Comparison of ENCODE assay signal across 11 cellular contexts in the genomic region with DNA sequence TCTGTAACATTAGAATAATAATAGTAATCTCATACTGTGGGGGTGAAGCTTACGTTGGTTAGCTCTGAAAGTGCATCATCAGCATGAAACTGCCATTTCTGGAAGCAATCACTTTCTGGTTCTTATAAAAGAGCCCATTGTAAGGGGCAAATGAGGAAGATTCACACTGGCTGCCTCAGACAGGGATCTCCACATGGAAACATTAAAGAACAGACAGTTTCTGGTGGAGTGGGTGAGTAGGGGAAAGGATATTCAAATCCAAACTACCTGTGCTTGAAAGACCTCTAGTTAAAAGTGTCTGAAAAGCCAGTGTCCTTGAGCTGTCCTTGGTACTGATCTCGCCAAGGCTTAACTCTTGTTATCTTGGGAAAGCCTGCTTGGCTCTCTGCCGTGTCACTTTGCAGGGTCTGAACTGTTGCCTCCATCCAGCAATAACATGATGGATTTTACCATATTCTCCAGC. TPM values are rescaled to one million over a fixed set of nuclear protein-coding genes. Genes with fewer than 3 reads are reported as not detected.
DNase-seq lines count a peak whose midpoint lies in the region; ATAC-seq and TF ChIP-seq lines count a peak whose summit lies in the region.
"Had no signal": no experiment of that assay in that cellular context is flagged by ENCODE, and none has a peak within 500 bp of the region (broad histone marks: within the 10 kb centered on the region; RNA-seq: fewer than 3 reads in every experiment).

No MANE protein-coding gene starts in this region.

- ATAC-seq in HG02588 (IDR thresholded peaks at IDR 0.05; ENCODE audit: unreplicated experiment) (no peak), GM21381 (IDR thresholded peaks at IDR 0.05; ENCODE audit: unreplicated experiment) (no peak)

- peak; percentile 32 for DNase-seq in SIG-M5 treated with dmso at 0.1 percent for 504 hours (lab: John Stamatoyannopoulos, UW; ENCODE audit: unreplicated experiment)
- DNase-seq in SIG-M5 (lab: John Stamatoyannopoulos, UW): no peak
- DNase-seq in epidermal melanocyte (ENCODE audit: insufficient read length, low spot score): peak; percentile 45
- DNase-seq in pons (ENCODE audit: low spot score): peak; percentile 81
- no peak for DNase-seq in NCI-H1417 (lab: John Stamatoyannopoulos, UW)
- DNase-seq: GDM1; NCI-H510A; stimulated activated CD4-positive, alpha-beta T cell treated with anti-CD3 and anti-CD28 coated beads, Interleukin-4, amount 100 ng/mL, for 4 hours had no signal

TF ChIP-seq in PFSK-1, 5 proteins besides CTCF, POLR2A, EP300 and RAD21:
- no peak for TF ChIP-seq FOXP2 (optimal IDR thresholded peaks at IDR 0.05; ENCODE audit: borderline replicate concordance, extremely low read depth, extremely low read length, insufficient read depth)
- TF ChIP-seq, protein P1, sequence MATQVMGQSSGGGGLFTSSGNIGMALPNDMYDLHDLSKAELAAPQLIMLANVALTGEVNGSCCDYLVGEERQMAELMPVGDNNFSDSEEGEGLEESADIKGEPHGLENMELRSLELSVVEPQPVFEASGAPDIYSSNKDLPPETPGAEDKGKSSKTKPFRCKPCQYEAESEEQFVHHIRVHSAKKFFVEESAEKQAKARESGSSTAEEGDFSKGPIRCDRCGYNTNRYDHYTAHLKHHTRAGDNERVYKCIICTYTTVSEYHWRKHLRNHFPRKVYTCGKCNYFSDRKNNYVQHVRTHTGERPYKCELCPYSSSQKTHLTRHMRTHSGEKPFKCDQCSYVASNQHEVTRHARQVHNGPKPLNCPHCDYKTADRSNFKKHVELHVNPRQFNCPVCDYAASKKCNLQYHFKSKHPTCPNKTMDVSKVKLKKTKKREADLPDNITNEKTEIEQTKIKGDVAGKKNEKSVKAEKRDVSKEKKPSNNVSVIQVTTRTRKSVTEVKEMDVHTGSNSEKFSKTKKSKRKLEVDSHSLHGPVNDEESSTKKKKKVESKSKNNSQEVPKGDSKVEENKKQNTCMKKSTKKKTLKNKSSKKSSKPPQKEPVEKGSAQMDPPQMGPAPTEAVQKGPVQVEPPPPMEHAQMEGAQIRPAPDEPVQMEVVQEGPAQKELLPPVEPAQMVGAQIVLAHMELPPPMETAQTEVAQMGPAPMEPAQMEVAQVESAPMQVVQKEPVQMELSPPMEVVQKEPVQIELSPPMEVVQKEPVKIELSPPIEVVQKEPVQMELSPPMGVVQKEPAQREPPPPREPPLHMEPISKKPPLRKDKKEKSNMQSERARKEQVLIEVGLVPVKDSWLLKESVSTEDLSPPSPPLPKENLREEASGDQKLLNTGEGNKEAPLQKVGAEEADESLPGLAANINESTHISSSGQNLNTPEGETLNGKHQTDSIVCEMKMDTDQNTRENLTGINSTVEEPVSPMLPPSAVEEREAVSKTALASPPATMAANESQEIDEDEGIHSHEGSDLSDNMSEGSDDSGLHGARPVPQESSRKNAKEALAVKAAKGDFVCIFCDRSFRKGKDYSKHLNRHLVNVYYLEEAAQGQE (IDR thresholded peaks at IDR 0.05; ENCODE audit: insufficient read depth in 1 of 2, low read depth in 2 of 2, low read length in 2 of 2): peak; percentile 84 to 95

RNA-seq across cellular contexts. Expression of a gene that starts 19.1 kb away (rescaled TPM):
- 3.0 TPM for polyA plus RNA-seq in PFSK-1 (2012; ENCODE audit: insufficient read length, low read depth)

Comparison
In these comparisons a context has a peak if more than half of its experiments do, and no peak if none do; other contexts are left out.
1. DNase-seq: peak in SIG-M5 treated with dmso at 0.1 percent for 504 hours (single experiment), epidermal melanocyte (single experiment) and pons (single experiment); none in SIG-M5 (single experiment) and NCI-H1417 (0 of 3).